Comparison of ENCODE assay signal across 15 cellular contexts in genomic region chr17:31788956-31789355, GRCh38.
DNase-seq lines count a peak whose midpoint lies in the region; ATAC-seq and TF ChIP-seq lines count a peak whose summit lies in the region.
"Had no signal": no experiment of that assay in that cellular context is flagged by ENCODE, and none has a peak within 500 bp of the region (broad histone marks: within the 10 kb centered on the region; RNA-seq: fewer than 3 reads in every experiment).

No MANE protein-coding gene starts in this region.

- no peaks in the 10 kb centered on the region for H3K36me3 ChIP-seq in esophagus muscularis mucosa
- H3K36me3 ChIP-seq in muscle layer of duodenum (ENCODE audit: control insufficient read depth in 1 of 2, insufficient read depth in 2 of 2, low read length in 2 of 2), result no peaks in the 10 kb centered on the region
- H3K36me3 ChIP-seq: adrenal gland, MG63 had no signal

- no peaks in the 10 kb centered on the region for H3K27me3 ChIP-seq in esophagus muscularis mucosa
- no peaks in the 10 kb centered on the region for H3K27me3 ChIP-seq in muscle layer of duodenum (ENCODE audit: low read depth, low read length)
- H3K27me3 ChIP-seq: adrenal gland, MG63 had no signal

- no peak for ATAC-seq in HG02623 (IDR thresholded peaks at IDR 0.05; ENCODE audit: unreplicated experiment)
- no peak for ATAC-seq in esophagus mucosa
- no peak for ATAC-seq in HG02571 (IDR thresholded peaks at IDR 0.05; ENCODE audit: unreplicated experiment)

- DNase-seq in AG10803 (ENCODE audit: low read depth) (peak; percentile 83), HFF-Myc (ENCODE audit: extremely low read depth, low read depth) (peak; percentile 64), esophagus muscularis mucosa (ENCODE audit: extremely low spot score) (no peak), cardiac septum (ENCODE audit: low spot score) (no peak)
- DNase-seq: activated CD4-positive, CD25-positive, alpha-beta regulatory T cell treated with anti-CD3 and anti-CD28 coated beads, Interleukin-2, amount 50 U/mL, for 72 hours; central memory CD4-positive, alpha-beta T cell; NCI-H146; NCI-H774; trophoblast cell had no signal

- no peak for TF ChIP-seq EP300 in esophagus muscularis mucosa (IDR thresholded peaks at IDR 0.05)

- H3K9me3 ChIP-seq in esophagus muscularis mucosa (no peaks in the 10 kb centered on the region), muscle layer of duodenum (ENCODE audit: control insufficient read depth in 1 of 2, low read length in 2 of 2) (no peaks in the 10 kb centered on the region)
- H3K9me3 ChIP-seq: adrenal gland had no signal

- H3K27ac ChIP-seq in esophagus muscularis mucosa (replicated peaks in 1 of 4) (peak overlapping the region; percentile 73 to 79 (median 77)), muscle layer of duodenum (ENCODE audit: low read length) (peak overlapping the region; percentile 65)
- H3K27ac ChIP-seq: adrenal gland had no signal

- TF ChIP-seq CTCF in AG10803 (conservative IDR thresholded peaks at IDR 0.05; ENCODE audit: low read length) (no peak), HFF-Myc (IDR thresholded peaks at IDR 0.05; ENCODE audit: low read depth, low read length, missing control alignments) (no peak), esophagus muscularis mucosa (IDR thresholded peaks at IDR 0.05) (no peak)

- H3K4me3 ChIP-seq in AG10803 (ENCODE audit: low read length), result no peak overlapping the region
- no peak overlapping the region for H3K4me3 ChIP-seq in HFF-Myc (replicated peaks; ENCODE audit: low read depth, low read length)
- H3K4me3 ChIP-seq in esophagus muscularis mucosa, result no peak overlapping the region
- H3K4me3 ChIP-seq in muscle layer of duodenum (ENCODE audit: low read depth in 1 of 2, low read length in 2 of 2), result no peak overlapping the region
- H3K4me3 ChIP-seq: adrenal gland, MG63 had no signal

- H3K4me1 ChIP-seq in esophagus muscularis mucosa (peaks cover 3 to 14% (median 14%) of the 10 kb centered on the region in 4 donors), muscle layer of duodenum (ENCODE audit: control insufficient read depth in 1 of 2, insufficient read depth in 2 of 2, low read length in 2 of 2) (no peaks in the 10 kb centered on the region)
- H3K4me1 ChIP-seq: adrenal gland had no signal

- WGBS in esophagus muscularis mucosa, result 95% methylated on average over 4 of the region's 4 CpGs

- intact Hi-C loops in esophagus muscularis mucosa (cut with DNase I) (loop anchor here (5.0 to 10.0 kb wide), 2 partner anchors 54 to 92 kb away; no protein-coding TSS in a partner anchor), cardiac septum (cut with DNase I) (no loop called here)

- TF ChIP-seq POLR2A in esophagus muscularis mucosa (IDR thresholded peaks at IDR 0.05; ENCODE audit: low read depth), result no peak

Comparison
In these comparisons a context has a peak if more than half of its experiments do, and no peak if none do; other contexts are left out.
1. DNase-seq: peak in AG10803 (single experiment) and HFF-Myc (single experiment); none in esophagus muscularis mucosa (single experiment) and cardiac septum (single experiment).